Comparison of ENCODE assay signal across 1 cellular context in the genomic region with DNA sequence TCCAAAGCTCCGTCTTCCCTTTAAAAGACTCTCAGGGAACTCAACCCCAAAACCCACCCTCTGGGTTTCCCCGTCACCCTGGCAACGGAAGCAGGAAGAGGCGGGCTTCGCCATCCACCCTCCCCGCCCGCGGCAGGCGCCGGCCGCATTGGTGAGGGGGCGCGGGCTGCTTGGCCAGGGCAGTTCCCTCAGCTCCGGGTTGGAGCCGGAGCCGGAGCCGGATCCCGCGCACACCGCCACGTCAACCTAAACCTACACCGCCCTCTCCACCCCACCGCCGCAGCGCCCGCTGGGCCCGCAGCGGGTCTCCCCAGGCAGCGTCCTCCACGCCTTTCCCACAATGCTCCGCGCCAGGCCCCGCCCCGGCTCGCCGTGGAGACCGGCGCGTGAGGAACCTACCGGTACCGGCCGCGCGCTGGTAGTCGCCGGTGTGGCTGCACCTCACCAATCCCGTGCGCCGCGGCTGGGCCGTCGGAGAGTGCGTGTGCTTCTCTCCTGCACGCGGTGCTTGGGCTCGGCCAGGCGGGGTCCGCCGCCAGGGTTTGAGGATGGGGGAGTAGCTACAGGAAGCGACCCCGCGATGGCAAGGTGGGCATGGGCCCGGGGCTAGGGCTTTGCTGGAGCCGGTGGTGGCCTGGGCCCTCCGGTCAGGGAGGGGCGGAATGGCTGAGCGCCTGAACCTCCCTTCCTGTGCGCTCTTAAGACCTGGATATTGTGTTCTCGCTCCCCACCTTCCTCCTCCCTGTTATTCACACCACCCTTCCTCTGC.
TF ChIP-seq lines count a peak whose summit lies in the region.

A gene with protein sequence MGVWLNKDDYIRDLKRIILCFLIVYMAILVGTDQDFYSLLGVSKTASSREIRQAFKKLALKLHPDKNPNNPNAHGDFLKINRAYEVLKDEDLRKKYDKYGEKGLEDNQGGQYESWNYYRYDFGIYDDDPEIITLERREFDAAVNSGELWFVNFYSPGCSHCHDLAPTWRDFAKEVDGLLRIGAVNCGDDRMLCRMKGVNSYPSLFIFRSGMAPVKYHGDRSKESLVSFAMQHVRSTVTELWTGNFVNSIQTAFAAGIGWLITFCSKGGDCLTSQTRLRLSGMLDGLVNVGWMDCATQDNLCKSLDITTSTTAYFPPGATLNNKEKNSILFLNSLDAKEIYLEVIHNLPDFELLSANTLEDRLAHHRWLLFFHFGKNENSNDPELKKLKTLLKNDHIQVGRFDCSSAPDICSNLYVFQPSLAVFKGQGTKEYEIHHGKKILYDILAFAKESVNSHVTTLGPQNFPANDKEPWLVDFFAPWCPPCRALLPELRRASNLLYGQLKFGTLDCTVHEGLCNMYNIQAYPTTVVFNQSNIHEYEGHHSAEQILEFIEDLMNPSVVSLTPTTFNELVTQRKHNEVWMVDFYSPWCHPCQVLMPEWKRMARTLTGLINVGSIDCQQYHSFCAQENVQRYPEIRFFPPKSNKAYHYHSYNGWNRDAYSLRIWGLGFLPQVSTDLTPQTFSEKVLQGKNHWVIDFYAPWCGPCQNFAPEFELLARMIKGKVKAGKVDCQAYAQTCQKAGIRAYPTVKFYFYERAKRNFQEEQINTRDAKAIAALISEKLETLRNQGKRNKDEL (plus strand): TSS at position 362 of the 769 bp plus-strand sequence. CDS start 1,830 bp downstream, outside the sequence.

TF ChIP-seq in K562, 482 proteins besides CTCF, POLR2A, EP300 and RAD21 (continued from another document and continues in another):
- TF ChIP-seq, protein P1, sequence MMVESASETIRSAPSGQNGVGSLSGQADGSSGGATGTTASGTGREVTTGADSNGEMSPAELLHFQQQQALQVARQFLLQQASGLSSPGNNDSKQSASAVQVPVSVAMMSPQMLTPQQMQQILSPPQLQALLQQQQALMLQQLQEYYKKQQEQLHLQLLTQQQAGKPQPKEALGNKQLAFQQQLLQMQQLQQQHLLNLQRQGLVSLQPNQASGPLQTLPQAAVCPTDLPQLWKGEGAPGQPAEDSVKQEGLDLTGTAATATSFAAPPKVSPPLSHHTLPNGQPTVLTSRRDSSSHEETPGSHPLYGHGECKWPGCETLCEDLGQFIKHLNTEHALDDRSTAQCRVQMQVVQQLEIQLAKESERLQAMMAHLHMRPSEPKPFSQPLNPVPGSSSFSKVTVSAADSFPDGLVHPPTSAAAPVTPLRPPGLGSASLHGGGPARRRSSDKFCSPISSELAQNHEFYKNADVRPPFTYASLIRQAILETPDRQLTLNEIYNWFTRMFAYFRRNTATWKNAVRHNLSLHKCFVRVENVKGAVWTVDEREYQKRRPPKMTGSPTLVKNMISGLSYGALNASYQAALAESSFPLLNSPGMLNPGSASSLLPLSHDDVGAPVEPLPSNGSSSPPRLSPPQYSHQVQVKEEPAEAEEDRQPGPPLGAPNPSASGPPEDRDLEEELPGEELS (CRISPR knock-in tag; IDR thresholded peaks at IDR 0.05; ENCODE audit: borderline replicate concordance), result no peak
- no peak for TF ChIP-seq FOXK1 (CRISPR knock-in tag; IDR thresholded peaks at IDR 0.05; ENCODE audit: borderline replicate concordance)
- TF ChIP-seq, protein P2, sequence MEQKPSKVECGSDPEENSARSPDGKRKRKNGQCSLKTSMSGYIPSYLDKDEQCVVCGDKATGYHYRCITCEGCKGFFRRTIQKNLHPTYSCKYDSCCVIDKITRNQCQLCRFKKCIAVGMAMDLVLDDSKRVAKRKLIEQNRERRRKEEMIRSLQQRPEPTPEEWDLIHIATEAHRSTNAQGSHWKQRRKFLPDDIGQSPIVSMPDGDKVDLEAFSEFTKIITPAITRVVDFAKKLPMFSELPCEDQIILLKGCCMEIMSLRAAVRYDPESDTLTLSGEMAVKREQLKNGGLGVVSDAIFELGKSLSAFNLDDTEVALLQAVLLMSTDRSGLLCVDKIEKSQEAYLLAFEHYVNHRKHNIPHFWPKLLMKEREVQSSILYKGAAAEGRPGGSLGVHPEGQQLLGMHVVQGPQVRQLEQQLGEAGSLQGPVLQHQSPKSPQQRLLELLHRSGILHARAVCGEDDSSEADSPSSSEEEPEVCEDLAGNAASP (IDR thresholded peaks at IDR 0.05), result no peak
- no peak for TF ChIP-seq SAFB2 (IDR thresholded peaks at IDR 0.05; ENCODE audit: borderline replicate concordance, low read depth, low read length, severe bottlenecking)
- no peak for TF ChIP-seq ZSCAN32 (CRISPR knock-in tag; IDR thresholded peaks at IDR 0.05)
- TF ChIP-seq L3MBTL2 (IDR thresholded peaks at IDR 0.05), result peak; percentile 79
- TF ChIP-seq, protein P3, sequence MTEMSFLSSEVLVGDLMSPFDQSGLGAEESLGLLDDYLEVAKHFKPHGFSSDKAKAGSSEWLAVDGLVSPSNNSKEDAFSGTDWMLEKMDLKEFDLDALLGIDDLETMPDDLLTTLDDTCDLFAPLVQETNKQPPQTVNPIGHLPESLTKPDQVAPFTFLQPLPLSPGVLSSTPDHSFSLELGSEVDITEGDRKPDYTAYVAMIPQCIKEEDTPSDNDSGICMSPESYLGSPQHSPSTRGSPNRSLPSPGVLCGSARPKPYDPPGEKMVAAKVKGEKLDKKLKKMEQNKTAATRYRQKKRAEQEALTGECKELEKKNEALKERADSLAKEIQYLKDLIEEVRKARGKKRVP (CRISPR knock-in tag; IDR thresholded peaks at IDR 0.05), result no peak
- no peak for TF ChIP-seq HNRNPH1 (optimal IDR thresholded peaks at IDR 0.05; ENCODE audit: low read depth, low read length)
- no peak for TF ChIP-seq BCL6 (CRISPR knock-in tag; IDR thresholded peaks at IDR 0.05)
- TF ChIP-seq SRF (CRISPR knock-in tag; IDR thresholded peaks at IDR 0.05), result peak in 1 of 2 experiments; percentile 44; a peak in 2 of 4 replicates
- TF ChIP-seq, protein P4, sequence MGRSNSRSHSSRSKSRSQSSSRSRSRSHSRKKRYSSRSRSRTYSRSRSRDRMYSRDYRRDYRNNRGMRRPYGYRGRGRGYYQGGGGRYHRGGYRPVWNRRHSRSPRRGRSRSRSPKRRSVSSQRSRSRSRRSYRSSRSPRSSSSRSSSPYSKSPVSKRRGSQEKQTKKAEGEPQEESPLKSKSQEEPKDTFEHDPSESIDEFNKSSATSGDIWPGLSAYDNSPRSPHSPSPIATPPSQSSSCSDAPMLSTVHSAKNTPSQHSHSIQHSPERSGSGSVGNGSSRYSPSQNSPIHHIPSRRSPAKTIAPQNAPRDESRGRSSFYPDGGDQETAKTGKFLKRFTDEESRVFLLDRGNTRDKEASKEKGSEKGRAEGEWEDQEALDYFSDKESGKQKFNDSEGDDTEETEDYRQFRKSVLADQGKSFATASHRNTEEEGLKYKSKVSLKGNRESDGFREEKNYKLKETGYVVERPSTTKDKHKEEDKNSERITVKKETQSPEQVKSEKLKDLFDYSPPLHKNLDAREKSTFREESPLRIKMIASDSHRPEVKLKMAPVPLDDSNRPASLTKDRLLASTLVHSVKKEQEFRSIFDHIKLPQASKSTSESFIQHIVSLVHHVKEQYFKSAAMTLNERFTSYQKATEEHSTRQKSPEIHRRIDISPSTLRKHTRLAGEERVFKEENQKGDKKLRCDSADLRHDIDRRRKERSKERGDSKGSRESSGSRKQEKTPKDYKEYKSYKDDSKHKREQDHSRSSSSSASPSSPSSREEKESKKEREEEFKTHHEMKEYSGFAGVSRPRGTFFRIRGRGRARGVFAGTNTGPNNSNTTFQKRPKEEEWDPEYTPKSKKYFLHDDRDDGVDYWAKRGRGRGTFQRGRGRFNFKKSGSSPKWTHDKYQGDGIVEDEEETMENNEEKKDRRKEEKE (IDR thresholded peaks at IDR 0.05; ENCODE audit: borderline replicate concordance in 1 of 2, control insufficient read depth in 1 of 2, low read depth in 2 of 2, low read length in 1 of 2), result peak in 1 of 2 experiments; percentile 60; a peak in 1 of 4 replicates
- TF ChIP-seq GABPB2 (CRISPR knock-in tag; conservative IDR thresholded peaks at IDR 0.05), result no peak
- TF ChIP-seq, protein P5, sequence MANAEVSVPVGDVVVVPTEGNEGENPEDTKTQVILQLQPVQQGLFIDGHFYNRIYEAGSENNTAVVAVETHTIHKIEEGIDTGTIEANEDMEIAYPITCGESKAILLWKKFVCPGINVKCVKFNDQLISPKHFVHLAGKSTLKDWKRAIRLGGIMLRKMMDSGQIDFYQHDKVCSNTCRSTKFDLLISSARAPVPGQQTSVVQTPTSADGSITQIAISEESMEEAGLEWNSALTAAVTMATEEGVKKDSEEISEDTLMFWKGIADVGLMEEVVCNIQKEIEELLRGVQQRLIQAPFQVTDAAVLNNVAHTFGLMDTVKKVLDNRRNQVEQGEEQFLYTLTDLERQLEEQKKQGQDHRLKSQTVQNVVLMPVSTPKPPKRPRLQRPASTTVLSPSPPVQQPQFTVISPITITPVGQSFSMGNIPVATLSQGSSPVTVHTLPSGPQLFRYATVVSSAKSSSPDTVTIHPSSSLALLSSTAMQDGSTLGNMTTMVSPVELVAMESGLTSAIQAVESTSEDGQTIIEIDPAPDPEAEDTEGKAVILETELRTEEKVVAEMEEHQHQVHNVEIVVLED (CRISPR knock-in tag; IDR thresholded peaks at IDR 0.05), result peak; percentile 71
- TF ChIP-seq, protein P6, sequence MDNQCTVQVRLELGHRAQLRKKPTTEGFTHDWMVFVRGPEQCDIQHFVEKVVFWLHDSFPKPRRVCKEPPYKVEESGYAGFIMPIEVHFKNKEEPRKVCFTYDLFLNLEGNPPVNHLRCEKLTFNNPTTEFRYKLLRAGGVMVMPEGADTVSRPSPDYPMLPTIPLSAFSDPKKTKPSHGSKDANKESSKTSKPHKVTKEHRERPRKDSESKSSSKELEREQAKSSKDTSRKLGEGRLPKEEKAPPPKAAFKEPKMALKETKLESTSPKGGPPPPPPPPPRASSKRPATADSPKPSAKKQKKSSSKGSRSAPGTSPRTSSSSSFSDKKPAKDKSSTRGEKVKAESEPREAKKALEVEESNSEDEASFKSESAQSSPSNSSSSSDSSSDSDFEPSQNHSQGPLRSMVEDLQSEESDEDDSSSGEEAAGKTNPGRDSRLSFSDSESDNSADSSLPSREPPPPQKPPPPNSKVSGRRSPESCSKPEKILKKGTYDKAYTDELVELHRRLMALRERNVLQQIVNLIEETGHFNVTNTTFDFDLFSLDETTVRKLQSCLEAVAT (IDR thresholded peaks at IDR 0.05), result peak in 1 of 2 experiments; percentile 18; a peak in 1 of 4 replicates
- peak; percentile 10; the same call in 1 of the 2 replicates for TF ChIP-seq NFRKB (IDR thresholded peaks at IDR 0.05; ENCODE audit: low read depth)
- TF ChIP-seq NR2C1 (IDR thresholded peaks at IDR 0.05), result no peak
- TF ChIP-seq NR2C1 (tag; IDR thresholded peaks at IDR 0.05), result no peak
- TF ChIP-seq TSC22D4 (tag; IDR thresholded peaks at IDR 0.05), result no peak
- TF ChIP-seq, protein P7, sequence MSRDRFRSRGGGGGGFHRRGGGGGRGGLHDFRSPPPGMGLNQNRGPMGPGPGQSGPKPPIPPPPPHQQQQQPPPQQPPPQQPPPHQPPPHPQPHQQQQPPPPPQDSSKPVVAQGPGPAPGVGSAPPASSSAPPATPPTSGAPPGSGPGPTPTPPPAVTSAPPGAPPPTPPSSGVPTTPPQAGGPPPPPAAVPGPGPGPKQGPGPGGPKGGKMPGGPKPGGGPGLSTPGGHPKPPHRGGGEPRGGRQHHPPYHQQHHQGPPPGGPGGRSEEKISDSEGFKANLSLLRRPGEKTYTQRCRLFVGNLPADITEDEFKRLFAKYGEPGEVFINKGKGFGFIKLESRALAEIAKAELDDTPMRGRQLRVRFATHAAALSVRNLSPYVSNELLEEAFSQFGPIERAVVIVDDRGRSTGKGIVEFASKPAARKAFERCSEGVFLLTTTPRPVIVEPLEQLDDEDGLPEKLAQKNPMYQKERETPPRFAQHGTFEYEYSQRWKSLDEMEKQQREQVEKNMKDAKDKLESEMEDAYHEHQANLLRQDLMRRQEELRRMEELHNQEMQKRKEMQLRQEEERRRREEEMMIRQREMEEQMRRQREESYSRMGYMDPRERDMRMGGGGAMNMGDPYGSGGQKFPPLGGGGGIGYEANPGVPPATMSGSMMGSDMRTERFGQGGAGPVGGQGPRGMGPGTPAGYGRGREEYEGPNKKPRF (IDR thresholded peaks at IDR 0.05; ENCODE audit: low read depth, low read length), result no peak
- no peak for TF ChIP-seq GATAD2A (IDR thresholded peaks at IDR 0.05)
- TF ChIP-seq ASH1L (IDR thresholded peaks at IDR 0.05; ENCODE audit: borderline replicate concordance, low read depth, partially characterized antibody), result no peak
- TF ChIP-seq WHSC1 (IDR thresholded peaks at IDR 0.05; ENCODE audit: low read length), result no peak
- TF ChIP-seq PRPF4 (IDR thresholded peaks at IDR 0.05; ENCODE audit: insufficient read depth, low read depth, low read length, poor library complexity, severe bottlenecking), result peak; percentile 45
- TF ChIP-seq ZC3H8 (IDR thresholded peaks at IDR 0.05), result no peak
- TF ChIP-seq C11orf30 (IDR thresholded peaks at IDR 0.05; ENCODE audit: low read depth), result peak; percentile 25
- no peak for TF ChIP-seq ZNF175 (CRISPR knock-in tag; IDR thresholded peaks at IDR 0.05; ENCODE audit: low read depth)
- TF ChIP-seq ZNF232 (CRISPR knock-in tag; IDR thresholded peaks at IDR 0.05), result no peak
- TF ChIP-seq FOS (IDR thresholded peaks at IDR 0.05; ENCODE audit: extremely low read depth, insufficient read length), result no peak
- TF ChIP-seq, protein P8, sequence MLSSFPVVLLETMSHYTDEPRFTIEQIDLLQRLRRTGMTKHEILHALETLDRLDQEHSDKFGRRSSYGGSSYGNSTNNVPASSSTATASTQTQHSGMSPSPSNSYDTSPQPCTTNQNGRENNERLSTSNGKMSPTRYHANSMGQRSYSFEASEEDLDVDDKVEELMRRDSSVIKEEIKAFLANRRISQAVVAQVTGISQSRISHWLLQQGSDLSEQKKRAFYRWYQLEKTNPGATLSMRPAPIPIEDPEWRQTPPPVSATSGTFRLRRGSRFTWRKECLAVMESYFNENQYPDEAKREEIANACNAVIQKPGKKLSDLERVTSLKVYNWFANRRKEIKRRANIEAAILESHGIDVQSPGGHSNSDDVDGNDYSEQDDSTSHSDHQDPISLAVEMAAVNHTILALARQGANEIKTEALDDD (IDR thresholded peaks at IDR 0.05), result no peak
- TF ChIP-seq, protein P9, sequence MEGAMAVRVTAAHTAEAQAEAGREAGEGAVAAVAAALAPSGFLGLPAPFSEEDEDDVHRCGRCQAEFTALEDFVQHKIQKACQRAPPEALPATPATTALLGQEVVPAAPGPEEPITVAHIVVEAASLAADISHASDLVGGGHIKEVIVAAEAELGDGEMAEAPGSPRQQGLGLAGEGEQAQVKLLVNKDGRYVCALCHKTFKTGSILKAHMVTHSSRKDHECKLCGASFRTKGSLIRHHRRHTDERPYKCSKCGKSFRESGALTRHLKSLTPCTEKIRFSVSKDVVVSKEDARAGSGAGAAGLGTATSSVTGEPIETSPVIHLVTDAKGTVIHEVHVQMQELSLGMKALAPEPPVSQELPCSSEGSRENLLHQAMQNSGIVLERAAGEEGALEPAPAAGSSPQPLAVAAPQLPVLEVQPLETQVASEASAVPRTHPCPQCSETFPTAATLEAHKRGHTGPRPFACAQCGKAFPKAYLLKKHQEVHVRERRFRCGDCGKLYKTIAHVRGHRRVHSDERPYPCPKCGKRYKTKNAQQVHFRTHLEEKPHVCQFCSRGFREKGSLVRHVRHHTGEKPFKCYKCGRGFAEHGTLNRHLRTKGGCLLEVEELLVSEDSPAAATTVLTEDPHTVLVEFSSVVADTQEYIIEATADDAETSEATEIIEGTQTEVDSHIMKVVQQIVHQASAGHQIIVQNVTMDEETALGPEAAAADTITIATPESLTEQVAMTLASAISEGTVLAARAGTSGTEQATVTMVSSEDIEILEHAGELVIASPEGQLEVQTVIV (CRISPR knock-in tag; IDR thresholded peaks at IDR 0.05; ENCODE audit: borderline replicate concordance), result no peak
- TF ChIP-seq, protein P10, sequence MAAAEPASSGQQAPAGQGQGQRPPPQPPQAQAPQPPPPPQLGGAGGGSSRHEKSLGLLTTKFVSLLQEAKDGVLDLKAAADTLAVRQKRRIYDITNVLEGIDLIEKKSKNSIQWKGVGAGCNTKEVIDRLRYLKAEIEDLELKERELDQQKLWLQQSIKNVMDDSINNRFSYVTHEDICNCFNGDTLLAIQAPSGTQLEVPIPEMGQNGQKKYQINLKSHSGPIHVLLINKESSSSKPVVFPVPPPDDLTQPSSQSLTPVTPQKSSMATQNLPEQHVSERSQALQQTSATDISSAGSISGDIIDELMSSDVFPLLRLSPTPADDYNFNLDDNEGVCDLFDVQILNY (CRISPR knock-in tag; IDR thresholded peaks at IDR 0.05), result peak; percentile 90; the same call in 1 of the 2 replicates
- TF ChIP-seq ZSCAN29 (IDR thresholded peaks at IDR 0.05), result no peak; the same call in 1 of the 2 replicates
- TF ChIP-seq CSDE1 (IDR thresholded peaks at IDR 0.05), result peak in 1 of 2 experiments; percentile 73; a peak in 1 of 4 replicates
